Comparison of ENCODE assay signal across 1 cellular context in the genomic region with DNA sequence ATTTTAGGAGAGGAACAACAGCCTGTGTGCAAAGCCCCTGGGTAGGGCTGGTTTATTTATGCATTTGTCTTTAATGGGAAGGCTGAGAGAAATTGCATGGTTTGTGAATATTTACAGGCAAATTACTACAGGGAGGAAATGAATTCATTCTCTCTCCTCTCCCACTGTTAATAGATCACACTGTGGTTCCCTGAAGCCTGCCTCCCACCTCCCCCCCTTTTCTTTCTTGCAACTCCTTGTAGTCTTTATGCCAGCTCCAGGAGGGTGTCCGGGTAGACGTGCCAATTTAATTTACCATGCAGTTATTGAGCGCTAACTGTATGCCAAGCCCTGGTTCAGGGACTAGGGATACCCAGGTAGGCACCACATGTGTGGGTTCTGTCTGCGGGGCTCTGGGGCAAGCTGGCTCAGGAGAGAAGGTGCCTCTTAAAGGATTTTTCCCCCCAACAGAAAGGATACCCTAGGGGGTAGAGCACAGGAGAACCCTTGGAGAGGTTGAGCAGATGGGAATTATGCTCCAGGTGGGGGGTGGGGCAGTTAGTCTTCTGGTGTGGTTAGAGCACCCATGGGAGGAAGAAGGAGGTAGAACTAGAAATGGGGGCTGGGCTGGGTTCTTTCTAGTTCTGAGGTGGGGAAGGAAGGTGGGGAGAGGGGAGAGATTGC.
TF ChIP-seq lines count a peak whose summit lies in the region.

No MANE protein-coding gene starts in this region.

TF ChIP-seq in SK-N-SH, 30 proteins besides CTCF, POLR2A, EP300 and RAD21 (continued from another document):
- TF ChIP-seq, protein P1, sequence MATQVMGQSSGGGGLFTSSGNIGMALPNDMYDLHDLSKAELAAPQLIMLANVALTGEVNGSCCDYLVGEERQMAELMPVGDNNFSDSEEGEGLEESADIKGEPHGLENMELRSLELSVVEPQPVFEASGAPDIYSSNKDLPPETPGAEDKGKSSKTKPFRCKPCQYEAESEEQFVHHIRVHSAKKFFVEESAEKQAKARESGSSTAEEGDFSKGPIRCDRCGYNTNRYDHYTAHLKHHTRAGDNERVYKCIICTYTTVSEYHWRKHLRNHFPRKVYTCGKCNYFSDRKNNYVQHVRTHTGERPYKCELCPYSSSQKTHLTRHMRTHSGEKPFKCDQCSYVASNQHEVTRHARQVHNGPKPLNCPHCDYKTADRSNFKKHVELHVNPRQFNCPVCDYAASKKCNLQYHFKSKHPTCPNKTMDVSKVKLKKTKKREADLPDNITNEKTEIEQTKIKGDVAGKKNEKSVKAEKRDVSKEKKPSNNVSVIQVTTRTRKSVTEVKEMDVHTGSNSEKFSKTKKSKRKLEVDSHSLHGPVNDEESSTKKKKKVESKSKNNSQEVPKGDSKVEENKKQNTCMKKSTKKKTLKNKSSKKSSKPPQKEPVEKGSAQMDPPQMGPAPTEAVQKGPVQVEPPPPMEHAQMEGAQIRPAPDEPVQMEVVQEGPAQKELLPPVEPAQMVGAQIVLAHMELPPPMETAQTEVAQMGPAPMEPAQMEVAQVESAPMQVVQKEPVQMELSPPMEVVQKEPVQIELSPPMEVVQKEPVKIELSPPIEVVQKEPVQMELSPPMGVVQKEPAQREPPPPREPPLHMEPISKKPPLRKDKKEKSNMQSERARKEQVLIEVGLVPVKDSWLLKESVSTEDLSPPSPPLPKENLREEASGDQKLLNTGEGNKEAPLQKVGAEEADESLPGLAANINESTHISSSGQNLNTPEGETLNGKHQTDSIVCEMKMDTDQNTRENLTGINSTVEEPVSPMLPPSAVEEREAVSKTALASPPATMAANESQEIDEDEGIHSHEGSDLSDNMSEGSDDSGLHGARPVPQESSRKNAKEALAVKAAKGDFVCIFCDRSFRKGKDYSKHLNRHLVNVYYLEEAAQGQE (IDR thresholded peaks at IDR 0.05; ENCODE audit: low read depth, low read length), result no peak
- TF ChIP-seq YY1 (IDR thresholded peaks at IDR 0.05; ENCODE audit: low read depth) (no peak), EZH2phosphoT487 (IDR thresholded peaks at IDR 0.05; ENCODE audit: borderline replicate concordance, low read depth) (no peak)
